29 cellular contexts compared by ENCODE assay signal in the genomic region with DNA sequence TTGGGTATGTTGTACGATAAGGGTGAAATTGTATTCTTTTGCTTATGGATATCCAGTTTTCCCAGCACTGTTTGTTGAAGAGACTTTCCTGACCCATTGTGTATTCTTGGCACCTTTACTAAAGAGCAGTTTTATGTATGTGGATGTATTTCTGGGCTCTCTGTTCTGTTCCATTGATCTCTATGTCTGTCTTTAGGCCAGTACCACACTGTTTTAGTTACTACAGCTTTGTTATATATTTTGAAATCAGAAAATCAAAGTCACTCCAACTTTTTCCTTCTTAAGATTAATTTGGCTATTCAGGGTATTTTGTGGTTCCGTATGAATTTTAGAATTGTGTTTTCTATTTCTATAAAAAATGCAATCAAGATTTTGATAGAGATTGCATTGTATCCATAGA.
"Had no signal": no experiment of that assay in that cellular context is flagged by ENCODE, and none has a peak within 500 bp of the region (broad histone marks: within the 10 kb centered on the region; RNA-seq: fewer than 3 reads in every experiment).

No MANE protein-coding gene starts in this region.

- H3K4me1 ChIP-seq: esophagus muscularis mucosa, esophagus squamous epithelium, foreskin keratinocyte, gastrocnemius medialis, gastroesophageal sphincter, heart left ventricle, heart right ventricle had no signal

- H3K27me3 ChIP-seq: dorsolateral prefrontal cortex, esophagus muscularis mucosa, esophagus squamous epithelium, foreskin keratinocyte, gastrocnemius medialis, gastroesophageal sphincter, heart left ventricle, heart right ventricle, hepatocyte had no signal

- H3K79me2 ChIP-seq: hepatocyte had no signal

- H3K4me1 Mint-ChIP-seq: endodermal cell had no signal

- H3K4me2 ChIP-seq: hepatocyte had no signal

- ATAC-seq: effector memory CD8-positive, alpha-beta T cell; esophagus mucosa; foreskin keratinocyte; gastrocnemius medialis; gastroesophageal sphincter; heart left ventricle; heart right ventricle had no signal

- FAIRE-seq: endometrium, endothelial cell of umbilical vein, frontal cortex had no signal

- DNase-seq: cortex of kidney; dermis blood vessel endothelial cell; dorsolateral prefrontal cortex; effector CD4-positive, alpha-beta T cell; effector CD8-positive, alpha-beta T cell; effector memory CD4-positive, alpha-beta T cell; effector memory CD8-positive, alpha-beta T cell; endodermal cell; erythroblast; esophagus squamous epithelium; foreskin fibroblast; foreskin keratinocyte; foreskin melanocyte; gastrocnemius medialis; glutamatergic neuron; head of caudate nucleus; heart left ventricle; heart right ventricle; hippocampal formation had no signal

- H3K27ac ChIP-seq: coronary artery, dorsolateral prefrontal cortex, epithelial cell of prostate, esophagus muscularis mucosa, esophagus squamous epithelium, foreskin keratinocyte, gastrocnemius medialis, gastroesophageal sphincter, heart left ventricle, heart right ventricle, hepatocyte had no signal

- H3K27ac Mint-ChIP-seq: dendritic cell treated with granulocyte-macrophage colony-stimulating factor and Interleukin-4, amounts not matched to agents 40 ng/mL and 50 ng/mL, for 4 days; effector memory CD8-positive, alpha-beta T cell; endodermal cell had no signal

- H2AFZ ChIP-seq: hepatocyte had no signal

- H3K4me3 ChIP-seq: coronary artery, dorsolateral prefrontal cortex, esophagus muscularis mucosa, esophagus squamous epithelium, gastrocnemius medialis, gastroesophageal sphincter, heart left ventricle, heart right ventricle, hepatocyte had no signal

- H3K4me3 Mint-ChIP-seq: dendritic cell treated with granulocyte-macrophage colony-stimulating factor and Interleukin-4, amounts not matched to agents 40 ng/mL and 50 ng/mL, for 4 days; effector memory CD8-positive, alpha-beta T cell; endodermal cell had no signal

- H3K27me3 Mint-ChIP-seq: dendritic cell treated with granulocyte-macrophage colony-stimulating factor and Interleukin-4, amounts not matched to agents 40 ng/mL and 50 ng/mL, for 4 days; effector memory CD8-positive, alpha-beta T cell had no signal

- H3K9me3 ChIP-seq: gastrocnemius medialis had no signal
